In the genomic region with DNA sequence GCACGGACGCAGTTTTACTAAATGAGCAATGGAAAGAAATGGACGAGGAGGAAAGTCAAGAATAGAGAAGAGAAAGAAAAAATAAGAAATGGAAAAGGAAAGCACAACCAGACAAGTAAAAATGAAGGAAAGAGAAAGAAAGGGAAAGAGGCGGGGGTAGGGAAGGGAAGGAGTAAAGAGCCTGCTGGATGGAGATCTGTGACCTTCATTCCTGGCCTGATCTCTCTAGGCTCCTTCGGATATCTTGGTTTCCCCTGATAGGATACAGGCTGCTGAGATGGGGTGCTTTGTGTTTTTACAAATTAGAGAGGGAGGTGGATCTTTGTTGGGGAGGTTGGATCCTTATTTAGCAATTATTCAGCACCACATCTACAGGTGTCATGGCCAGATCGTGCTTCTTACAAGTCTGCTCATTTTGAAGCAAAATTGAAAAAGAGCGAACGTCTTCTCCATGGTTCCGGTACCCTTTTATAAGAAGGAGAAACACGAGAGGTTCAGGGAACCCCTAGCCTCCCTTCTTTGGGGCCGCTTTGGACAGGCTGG, we compare ENCODE assay signal across 8 cellular contexts. TPM values are rescaled to one million over a fixed set of nuclear protein-coding genes. Genes with fewer than 3 reads are reported as not detected.
DNase-seq lines count a peak whose midpoint lies in the region; ATAC-seq and TF ChIP-seq lines count a peak whose summit lies in the region.

No MANE protein-coding gene starts in this region.

- H3K27me3 Mint-ChIP-seq in activated T-cell treated with anti-CD3 and anti-CD28 coated beads, Interleukin-2, amount 50 U/mL, for 4 hours (ENCODE audit: low read depth), result peaks cover 39% of the 10 kb centered on the region
- H3K27me3 Mint-ChIP-seq in activated CD8-positive, alpha-beta T cell treated with anti-CD3 and anti-CD28 coated beads, Interleukin-2, amount 10 ng/mL, durations not matched to agents 7 days and 5 days (ENCODE audit: low read depth), result peaks cover 52% of the 10 kb centered on the region

- no peak for DNase-seq in activated T-cell treated with anti-CD3 and anti-CD28 coated beads, Interleukin-2, amount 50 U/mL, for 4 hours
- DNase-seq in activated T-cell treated with anti-CD3 and anti-CD28 coated beads, Interleukin-2, amount 50 U/mL, for 1 hour, result no peak
- DNase-seq in activated CD8-positive, alpha-beta T cell treated with anti-CD3 and anti-CD28 coated beads, Interleukin-2, amount 10 ng/mL, durations not matched to agents 7 days and 5 days, result no peak
- DNase-seq in right lobe of liver (no peak), transverse colon (no peak), hippocampal formation (lab: John Stamatoyannopoulos, UW) (no peak), testis (no peak)
- DNase-seq in activated CD4-positive, CD25-positive, alpha-beta regulatory T cell treated with anti-CD3 and anti-CD28 coated beads, Interleukin-2, amount 50 U/mL, for 72 hours, result no peak

- 3% methylated on average over 11 of the region's 11 CpGs for WGBS in right lobe of liver (ENCODE audit: insufficient coverage, low coverage, low lambda C conversion rate, missing lambda C conversion rate)
- WGBS in transverse colon (ENCODE audit: low coverage in 1 of 2), 2 donors, result 2 to 5% methylated on average over 6 to 11 of the region's 11 CpGs
- 2 to 4% methylated on average over 11 of the region's 11 CpGs for WGBS in testis, 2 donors

- H3K4me1 Mint-ChIP-seq in activated T-cell treated with anti-CD3 and anti-CD28 coated beads, Interleukin-2, amount 50 U/mL, for 4 hours (ENCODE audit: low read depth), result peaks cover 38% of the 10 kb centered on the region
- H3K4me1 Mint-ChIP-seq in activated CD8-positive, alpha-beta T cell treated with anti-CD3 and anti-CD28 coated beads, Interleukin-2, amount 10 ng/mL, durations not matched to agents 7 days and 5 days (ENCODE audit: low read depth), result peaks cover 36% of the 10 kb centered on the region

- no peak overlapping the region for H3K27ac ChIP-seq in right lobe of liver
- H3K27ac ChIP-seq in transverse colon, result no peak overlapping the region
- H3K27ac ChIP-seq in testis, result no peak overlapping the region

- peak overlapping the region; percentile 85 for H3K4me3 Mint-ChIP-seq in activated T-cell treated with anti-CD3 and anti-CD28 coated beads, Interleukin-2, amount 50 U/mL, for 4 hours
- H3K4me3 Mint-ChIP-seq in activated CD8-positive, alpha-beta T cell treated with anti-CD3 and anti-CD28 coated beads, Interleukin-2, amount 10 ng/mL, durations not matched to agents 7 days and 5 days, result peak overlapping the region; percentile 87

- in situ Hi-C loops in transverse colon (cut with MboI; ENCODE audit: low pct_ligation_motif_present in 1 of 4, low pct_unique_long_range_greater_than_20kb in 1 of 4, low sequenced_read_pairs in 3 of 4), result no loop called here

- H3K27ac Mint-ChIP-seq in activated CD8-positive, alpha-beta T cell treated with anti-CD3 and anti-CD28 coated beads, Interleukin-2, amount 10 ng/mL, durations not matched to agents 7 days and 5 days, result no peak overlapping the region

- POLR2A ChIA-PET in activated CD8-positive, alpha-beta T cell treated with anti-CD3 and anti-CD28 coated beads, Interleukin-2, amount 10 ng/mL, durations not matched to agents 7 days and 5 days (lab: Charles Lee), result no interaction called here

- ATAC-seq in activated T-cell treated with anti-CD3 and anti-CD28 coated beads, Interleukin-2, amount 50 U/mL, for 4 hours, result no peak
- no peak for ATAC-seq in activated CD8-positive, alpha-beta T cell treated with anti-CD3 and anti-CD28 coated beads, Interleukin-2, amount 10 ng/mL, durations not matched to agents 7 days and 5 days
- no peak for ATAC-seq in right lobe of liver

- H3K4me1 ChIP-seq in right lobe of liver (peaks cover 0 to 25% (median 7%) of the 10 kb centered on the region in 4 donors), transverse colon (peaks cover 24 to 43% (median 39%) of the 10 kb centered on the region in 4 donors), testis (peaks cover 25% of the 10 kb centered on the region)

- H3K36me3 ChIP-seq in right lobe of liver, result no peaks in the 10 kb centered on the region
- H3K36me3 ChIP-seq in transverse colon, result no peaks in the 10 kb centered on the region
- no peaks in the 10 kb centered on the region for H3K36me3 ChIP-seq in testis (ENCODE audit: low read depth, missing control alignments)

- TF ChIP-seq POLR2A in right lobe of liver (IDR thresholded peaks at IDR 0.05) (no peak), transverse colon (IDR thresholded peaks at IDR 0.05) (no peak), testis (IDR thresholded peaks at IDR 0.05) (no peak)

- no peaks in the 10 kb centered on the region for H3K36me3 Mint-ChIP-seq in activated T-cell treated with anti-CD3 and anti-CD28 coated beads, Interleukin-2, amount 50 U/mL, for 4 hours (ENCODE audit: insufficient read depth)
- H3K36me3 Mint-ChIP-seq in activated CD8-positive, alpha-beta T cell treated with anti-CD3 and anti-CD28 coated beads, Interleukin-2, amount 10 ng/mL, durations not matched to agents 7 days and 5 days (ENCODE audit: low read depth), result peaks cover 4% of the 10 kb centered on the region

- intact Hi-C loops in right lobe of liver (cut with DNase I) (no loop called here), transverse colon (cut with DNase I; ENCODE audit: low total_unique reads) (no loop called here), testis (cut with DNase I; ENCODE audit: low total_unique reads) (no loop called here)

- no peaks in the 10 kb centered on the region for H3K9me3 Mint-ChIP-seq in activated T-cell treated with anti-CD3 and anti-CD28 coated beads, Interleukin-2, amount 50 U/mL, for 4 hours
- no peaks in the 10 kb centered on the region for H3K9me3 Mint-ChIP-seq in activated CD8-positive, alpha-beta T cell treated with anti-CD3 and anti-CD28 coated beads, Interleukin-2, amount 10 ng/mL, durations not matched to agents 7 days and 5 days (ENCODE audit: insufficient read depth)

- H3K4me3 ChIP-seq in right lobe of liver (peak overlapping the region; percentile 55 to 58 (median 57)), transverse colon (peak overlapping the region in 3 of 4 donors; percentile 33 to 59 (median 41)), testis (peak overlapping the region in 1 of 2 donors; percentile 61)

- H3K27me3 ChIP-seq in right lobe of liver, result no peaks in the 10 kb centered on the region
- H3K27me3 ChIP-seq in transverse colon, result peaks cover 59% of the 10 kb centered on the region
- H3K27me3 ChIP-seq in testis, result no peaks in the 10 kb centered on the region

- TF ChIP-seq EP300 in transverse colon (IDR thresholded peaks at IDR 0.05; ENCODE audit: low read depth), result no peak

- CTCF ChIA-PET in activated CD8-positive, alpha-beta T cell treated with anti-CD3 and anti-CD28 coated beads, Interleukin-2, amount 10 ng/mL, durations not matched to agents 7 days and 5 days (lab: Charles Lee), result no interaction called here

- no peak for TF ChIP-seq CTCF in right lobe of liver (IDR thresholded peaks at IDR 0.05)
- no peak for TF ChIP-seq CTCF in transverse colon (IDR thresholded peaks at IDR 0.05)
- TF ChIP-seq CTCF in testis (IDR thresholded peaks at IDR 0.05), result no peak

- H3K9me3 ChIP-seq in right lobe of liver (no peaks in the 10 kb centered on the region), transverse colon (no peaks in the 10 kb centered on the region), testis (no peaks in the 10 kb centered on the region)

RNA-seq across cellular contexts. Expression of a gene that starts 0.8 kb away (rescaled TPM):
- total RNA-seq in activated T-cell treated with anti-CD3 and anti-CD28 coated beads, Interleukin-2, amount 50 U/mL, for 4 hours, result under 1 TPM in 1 of 3 donors, not detected in 2; 0.03 TPM
- under 1 TPM; 0.03 to 0.21 TPM for total RNA-seq in activated CD8-positive, alpha-beta T cell treated with anti-CD3 and anti-CD28 coated beads, Interleukin-2, amount 10 ng/mL, durations not matched to agents 7 days and 5 days
- total RNA-seq in right lobe of liver (1 to 10 TPM in 3 of 6 experiments, under 1 TPM in 3; 0.51 to 4.4 (median 1.0) TPM), transverse colon (not detected), testis (1 to 10 TPM; 4.1 to 9.3 TPM)
- polyA plus RNA-seq in testis (ENCODE audit: insufficient read depth, low read depth, low replicate concordance), result 3.0 TPM
